In the genomic region with DNA sequence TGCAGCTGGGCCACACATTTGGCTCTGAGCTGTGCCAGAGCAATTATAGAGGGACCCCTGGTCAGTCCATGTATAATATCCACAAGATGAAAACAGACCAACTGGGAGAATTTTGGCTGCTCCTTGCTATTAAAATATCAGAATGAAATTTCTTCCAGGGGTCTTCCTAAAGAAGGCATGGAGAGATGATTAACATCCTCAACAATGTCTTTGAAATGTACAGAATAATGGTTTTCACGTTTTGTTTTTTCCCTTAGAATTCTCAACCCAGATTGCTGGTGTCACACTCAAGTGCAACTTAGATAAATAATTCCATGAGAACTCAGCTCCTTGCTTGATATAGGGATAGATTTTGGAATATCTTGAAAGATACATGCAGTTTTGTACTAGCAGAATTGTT, we compare ENCODE assay signal across 11 cellular contexts.
"Had no signal": no experiment of that assay in that cellular context is flagged by ENCODE, and none has a peak within 500 bp of the region (broad histone marks: within the 10 kb centered on the region; RNA-seq: fewer than 3 reads in every experiment).

No MANE protein-coding gene starts in this region.

- H3K9ac ChIP-seq: GM23248 had no signal

- H3K27ac Mint-ChIP-seq: GM23338, H9, HFFc6 had no signal

- H3K4me1 ChIP-seq: HAP-1 had no signal

- H3K36me3 ChIP-seq: HAP-1 had no signal

- H3K9me3 Mint-ChIP-seq: GM23338, H9, HFFc6 had no signal

- DNase-seq: GM23248, GOT3, H7, H9, HCEC 1CT, HFFc6 had no signal

- FAIRE-seq: H1, H54 had no signal

- H2AFZ ChIP-seq: GM23248, GM23338 had no signal

- H3K4me3 Mint-ChIP-seq: GM23338, H9, HFFc6 had no signal

- H3K4me3 ChIP-seq: GM23248, GM23338, HAP-1 had no signal

- H3K9me3 ChIP-seq: HAP-1 had no signal

- H3K4me2 ChIP-seq: GM23338 had no signal

- ATAC-seq: GM23338, HCT116 had no signal

- H3K27ac ChIP-seq: GM23248 had no signal
